19 cellular contexts compared by ENCODE assay signal in the genomic region with DNA sequence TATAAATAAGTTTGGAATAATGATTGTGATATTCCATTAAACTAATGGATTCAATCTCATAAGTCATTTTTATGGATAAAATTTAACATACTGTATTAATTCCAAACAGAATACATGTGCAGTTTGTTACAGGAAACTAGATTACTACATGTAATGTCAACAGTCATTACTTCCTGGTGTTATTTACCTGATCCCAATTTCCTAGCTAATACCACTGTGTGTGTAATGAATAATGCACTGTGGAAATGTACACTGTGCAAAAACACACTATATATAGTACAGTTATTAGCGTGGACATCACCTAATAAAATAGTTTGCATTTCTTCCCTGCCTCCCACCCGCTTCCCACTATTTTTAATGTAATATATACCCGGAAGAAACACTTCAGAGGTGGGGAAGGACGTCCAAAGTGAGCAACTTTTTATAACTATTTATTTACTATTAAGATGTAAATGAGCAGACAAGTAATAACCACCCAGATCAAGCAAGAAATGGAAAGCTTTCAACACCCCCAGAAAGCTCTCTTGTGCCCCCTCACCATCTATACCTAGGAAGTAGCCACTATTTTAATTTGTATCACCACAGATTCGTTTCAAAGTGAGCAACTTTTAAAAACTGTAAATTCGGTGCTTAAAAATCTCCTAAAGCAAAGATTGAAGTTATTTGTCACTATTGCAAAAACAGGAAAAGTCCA.
DNase-seq lines count a peak whose midpoint lies in the region; ATAC-seq, FAIRE-seq and TF ChIP-seq lines count a peak whose summit lies in the region.
"Had no signal": no experiment of that assay in that cellular context is flagged by ENCODE, and none has a peak within 500 bp of the region (broad histone marks: within the 10 kb centered on the region; RNA-seq: fewer than 3 reads in every experiment).

No MANE protein-coding gene starts in this region.

- TF ChIP-seq EP300 in A549 (IDR thresholded peaks at IDR 0.05), result no peak

- no peaks in the 10 kb centered on the region for H3K9me2 ChIP-seq in PC-9 (ENCODE audit: insufficient read depth)

- H3K4me2 ChIP-seq in A549 (peak overlapping the region; percentile 82), PC-9 (peak overlapping the region; percentile 88)

- peaks cover 5% of the 10 kb centered on the region; the same call in 1 of the 3 replicates for H3K4me1 ChIP-seq in A549
- H3K4me1 ChIP-seq in PC-9 (replicated peaks; ENCODE audit: insufficient read depth), result peaks cover 6% of the 10 kb centered on the region; the same call in 1 of the 2 replicates
- H3K4me1 ChIP-seq: left ventricle myocardium inferior, SJSA1 had no signal

- ATAC-seq in A549 (peak; percentile 57 to 74; a peak in 4 of 6 replicates), GM21447 (IDR thresholded peaks at IDR 0.05; ENCODE audit: unreplicated experiment) (no peak), HG02610 (IDR thresholded peaks at IDR 0.05; ENCODE audit: unreplicated experiment) (no peak), GM21619 (IDR thresholded peaks at IDR 0.05; ENCODE audit: unreplicated experiment) (no peak), sciatic nerve (no peak)

- H3K79me2 ChIP-seq in PC-9 (ENCODE audit: low read depth), result no peaks in the 10 kb centered on the region

- H2AFZ ChIP-seq in PC-9, result peak overlapping the region; percentile 99

- intact Hi-C loops in PC-9 (cut with micrococcal nuclease; ENCODE audit: unreplicated experiment) (loop anchor here (10.0 kb wide), 1 partner anchor 81 kb away; no protein-coding TSS in a partner anchor), sciatic nerve (cut with DNase I) (no loop called here)

- H3K9me3 ChIP-seq in A549 (no peaks in the 10 kb centered on the region), PC-9 (ENCODE audit: insufficient read depth, low read depth) (no peaks in the 10 kb centered on the region)
- H3K9me3 ChIP-seq: left ventricle myocardium inferior, SJSA1 had no signal

- DNase-seq in A549 (ENCODE audit: low read depth in 1 of 2, low spot score in 1 of 2), result peak; percentile 1 to 6
- no peak for DNase-seq in PC-9
- no peak for DNase-seq in bronchial epithelial cell (ENCODE audit: low read depth)
- no peak for DNase-seq in sciatic nerve (ENCODE audit: low spot score)
- DNase-seq: brain microvascular endothelial cell; EL; left ventricle myocardium inferior; MM.1S; NCI-H146; NCI-H524 treated with DMSO at 0.1 percent for 48 hours; stimulated activated CD4-positive, alpha-beta T cell treated with anti-CD3 and anti-CD28 coated beads, Interleukin-1b, Interleukin-23, amount 100 ng/mL, for 48 hours; stimulated activated naive CD4-positive, alpha-beta T cell had no signal

- TF ChIP-seq CTCF in A549 (IDR thresholded peaks at IDR 0.05) (no peak), C4-2B (conservative IDR thresholded peaks at IDR 0.05) (no peak), PC-9 (conservative IDR thresholded peaks at IDR 0.05) (no peak), bronchial epithelial cell (IDR thresholded peaks at IDR 0.05; ENCODE audit: insufficient read depth, low read length, severe bottlenecking) (no peak)

- POLR2A ChIA-PET in A549 (lab: Yijun Ruan, JAX), result no interaction called here
- POLR2A ChIA-PET in PC-9 (lab: Charles Lee; ENCODE audit: unreplicated experiment), result no interaction called here

- 3% methylated on average over 6 of the region's 6 CpGs for WGBS in A549 (ENCODE audit: missing lambda C conversion rate)

- no peaks in the 10 kb centered on the region for H3K36me3 ChIP-seq in PC-9 (ENCODE audit: low read depth)
- no peaks in the 10 kb centered on the region for H3K36me3 ChIP-seq in bronchial epithelial cell (ENCODE audit: control insufficient read depth, insufficient read depth, low read length)
- H3K36me3 ChIP-seq: brain microvascular endothelial cell, left ventricle myocardium inferior, SJSA1 had no signal

- CTCF ChIA-PET in A549 (lab: Yijun Ruan, JAX) (interaction anchor here (0.7 to 1.5 kb wide), 8 partner anchors 8 to 469 kb away, joined by 3 to 8 read pairs (median 4); no protein-coding TSS in a partner anchor), PC-9 (lab: Charles Lee) (no interaction called here)

- H4K20me1 ChIP-seq in PC-9 (ENCODE audit: insufficient read depth), result no peaks in the 10 kb centered on the region

- H3K27me3 ChIP-seq in PC-9 (ENCODE audit: insufficient read depth, low read depth) (no peaks in the 10 kb centered on the region), bronchial epithelial cell (ENCODE audit: control insufficient read depth, insufficient read depth, low read length) (no peaks in the 10 kb centered on the region)
- H3K27me3 ChIP-seq: brain microvascular endothelial cell, SJSA1 had no signal

- peak overlapping the region; percentile 68 to 82 for H3K27ac ChIP-seq in A549
- peak overlapping the region; percentile 69 for H3K27ac ChIP-seq in C4-2B
- no peak overlapping the region for H3K27ac ChIP-seq in PC-9
- H3K27ac ChIP-seq: brain microvascular endothelial cell, coronary artery, left ventricle myocardium inferior, SJSA1 had no signal

- no peak for TF ChIP-seq POLR2A in A549 (IDR thresholded peaks at IDR 0.05; ENCODE audit: low read length)

- TF ChIP-seq RAD21 in A549 (conservative IDR thresholded peaks at IDR 0.05 in 1 of 2, IDR thresholded peaks at IDR 0.05 in 1 of 2), result no peak

- FAIRE-seq in A549 (lab: Jason Lieb, UNC) (peak; percentile 92), bronchial epithelial cell (lab: Jason Lieb, UNC) (no peak)
- FAIRE-seq: endometrium had no signal

- no peaks in the 10 kb centered on the region for H3F3A ChIP-seq in PC-9 (ENCODE audit: insufficient read depth, low read depth)

- H3K4me3 ChIP-seq in A549, result peak overlapping the region; percentile 56
- peak overlapping the region; percentile 85 for H3K4me3 ChIP-seq in PC-9
- H3K4me3 ChIP-seq in bronchial epithelial cell (ENCODE audit: low read depth, low read length), result peak overlapping the region; percentile 32
- H3K4me3 ChIP-seq: coronary artery, left ventricle myocardium inferior, SJSA1 had no signal

- TSS peak; percentile 36 for BruUV-seq in PC-9 (replicated peaks; lab: Mats Ljungman, UMichigan)

TF ChIP-seq in A549, 52 proteins besides CTCF, POLR2A, EP300 and RAD21:
- TF ChIP-seq CBX2 (IDR thresholded peaks at IDR 0.05; ENCODE audit: borderline replicate concordance, low read depth) (no peak), PHF8 (IDR thresholded peaks at IDR 0.05; ENCODE audit: borderline replicate concordance, low read depth) (0 out of 2 replicates have a peak, but pooled peaks have one; percentile 41), ZFP36 (IDR thresholded peaks at IDR 0.05; ENCODE audit: borderline replicate concordance, partially characterized antibody) (no peak)
- TF ChIP-seq, protein P1, sequence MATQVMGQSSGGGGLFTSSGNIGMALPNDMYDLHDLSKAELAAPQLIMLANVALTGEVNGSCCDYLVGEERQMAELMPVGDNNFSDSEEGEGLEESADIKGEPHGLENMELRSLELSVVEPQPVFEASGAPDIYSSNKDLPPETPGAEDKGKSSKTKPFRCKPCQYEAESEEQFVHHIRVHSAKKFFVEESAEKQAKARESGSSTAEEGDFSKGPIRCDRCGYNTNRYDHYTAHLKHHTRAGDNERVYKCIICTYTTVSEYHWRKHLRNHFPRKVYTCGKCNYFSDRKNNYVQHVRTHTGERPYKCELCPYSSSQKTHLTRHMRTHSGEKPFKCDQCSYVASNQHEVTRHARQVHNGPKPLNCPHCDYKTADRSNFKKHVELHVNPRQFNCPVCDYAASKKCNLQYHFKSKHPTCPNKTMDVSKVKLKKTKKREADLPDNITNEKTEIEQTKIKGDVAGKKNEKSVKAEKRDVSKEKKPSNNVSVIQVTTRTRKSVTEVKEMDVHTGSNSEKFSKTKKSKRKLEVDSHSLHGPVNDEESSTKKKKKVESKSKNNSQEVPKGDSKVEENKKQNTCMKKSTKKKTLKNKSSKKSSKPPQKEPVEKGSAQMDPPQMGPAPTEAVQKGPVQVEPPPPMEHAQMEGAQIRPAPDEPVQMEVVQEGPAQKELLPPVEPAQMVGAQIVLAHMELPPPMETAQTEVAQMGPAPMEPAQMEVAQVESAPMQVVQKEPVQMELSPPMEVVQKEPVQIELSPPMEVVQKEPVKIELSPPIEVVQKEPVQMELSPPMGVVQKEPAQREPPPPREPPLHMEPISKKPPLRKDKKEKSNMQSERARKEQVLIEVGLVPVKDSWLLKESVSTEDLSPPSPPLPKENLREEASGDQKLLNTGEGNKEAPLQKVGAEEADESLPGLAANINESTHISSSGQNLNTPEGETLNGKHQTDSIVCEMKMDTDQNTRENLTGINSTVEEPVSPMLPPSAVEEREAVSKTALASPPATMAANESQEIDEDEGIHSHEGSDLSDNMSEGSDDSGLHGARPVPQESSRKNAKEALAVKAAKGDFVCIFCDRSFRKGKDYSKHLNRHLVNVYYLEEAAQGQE (IDR thresholded peaks at IDR 0.05), result no peak
- TF ChIP-seq, protein P2, sequence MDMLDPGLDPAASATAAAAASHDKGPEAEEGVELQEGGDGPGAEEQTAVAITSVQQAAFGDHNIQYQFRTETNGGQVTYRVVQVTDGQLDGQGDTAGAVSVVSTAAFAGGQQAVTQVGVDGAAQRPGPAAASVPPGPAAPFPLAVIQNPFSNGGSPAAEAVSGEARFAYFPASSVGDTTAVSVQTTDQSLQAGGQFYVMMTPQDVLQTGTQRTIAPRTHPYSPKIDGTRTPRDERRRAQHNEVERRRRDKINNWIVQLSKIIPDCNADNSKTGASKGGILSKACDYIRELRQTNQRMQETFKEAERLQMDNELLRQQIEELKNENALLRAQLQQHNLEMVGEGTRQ (IDR thresholded peaks at IDR 0.05), result no peak

Comparison
In these comparisons a context has a peak if more than half of its experiments do, and no peak if none do; other contexts are left out.
1. ATAC-seq: peak in A549 (2 of 2); none in GM21447 (single experiment), HG02610 (single experiment), GM21619 (single experiment) and sciatic nerve (single experiment).
2. DNase-seq: peak in A549 (2 of 2); none in PC-9 (0 of 2), bronchial epithelial cell (single experiment) and sciatic nerve (single experiment).
3. H3K4me3 ChIP-seq: peak in every context shown above with its lines; median percentile 85 in PC-9; 56 in A549; 32 in bronchial epithelial cell.